ENCODE assay signal across 14 cellular contexts in genomic region chr9:91147079-91147708, GRCh38.
DNase-seq lines count a peak whose midpoint lies in the region; ATAC-seq and TF ChIP-seq lines count a peak whose summit lies in the region.
"Had no signal": no experiment of that assay in that cellular context is flagged by ENCODE, and none has a peak within 500 bp of the region (broad histone marks: within the 10 kb centered on the region; RNA-seq: fewer than 3 reads in every experiment).

No MANE protein-coding gene starts in this region.

- H3K4me3 ChIP-seq in WERI-Rb-1 (ENCODE audit: low read depth, low read length) (no peak overlapping the region), upper lobe of left lung (no peak overlapping the region)
- H3K4me3 ChIP-seq: testis had no signal

- TF ChIP-seq POLR2A in upper lobe of left lung (IDR thresholded peaks at IDR 0.05), result no peak

- ATAC-seq in stimulated activated naive CD8-positive, alpha-beta T cell treated with anti-CD3 and anti-CD28 coated beads, Interleukin-15, Interleukin-2, amounts not matched to agents 100 U/mL and 50 U/mL, for 24 hours, result no peak
- ATAC-seq in upper lobe of left lung (ENCODE audit: low FRiP score in 2 of 2), result no peak
- ATAC-seq: HCT116, left colon, SK-N-SH treated with all-trans-retinoic acid at 6 μM for 48 hours had no signal

- DNase-seq in stimulated activated naive CD8-positive, alpha-beta T cell treated with anti-CD3 and anti-CD28 coated beads, Interleukin-15, Interleukin-2, amounts not matched to agents 100 U/mL and 50 U/mL, for 24 hours, result no peak
- peak; percentile 18 for DNase-seq in WERI-Rb-1
- DNase-seq in upper lobe of left lung, result no peak
- DNase-seq in LoVo (ENCODE audit: low spot score), result no peak
- no peak for DNase-seq in GM20000 (ENCODE audit: low spot score)
- DNase-seq in Calu3, result no peak
- DNase-seq: left colon, NCI-H2029 treated with DMSO at 0.1 percent for 48 hours, NCI-H524 treated with DMSO at 0.1 percent for 48 hours, testis had no signal

- peaks cover 16% of the 10 kb centered on the region for H3K9me3 Mint-ChIP-seq in stimulated activated naive CD8-positive, alpha-beta T cell treated with anti-CD3 and anti-CD28 coated beads, Interleukin-15, Interleukin-2, amounts not matched to agents 100 ng/mL and 50 ng/mL, for 24 hours
- no peaks in the 10 kb centered on the region for H3K9me3 Mint-ChIP-seq in dendritic cell treated with granulocyte-macrophage colony-stimulating factor and Interleukin-4, amounts not matched to agents 40 ng/mL and 50 ng/mL, for 4 days
- peaks cover 7% of the 10 kb centered on the region for H3K9me3 Mint-ChIP-seq in Calu3 (ENCODE audit: low read depth, unreplicated experiment)

- H3K36me3 Mint-ChIP-seq in stimulated activated naive CD8-positive, alpha-beta T cell treated with anti-CD3 and anti-CD28 coated beads, Interleukin-15, Interleukin-2, amounts not matched to agents 100 ng/mL and 50 ng/mL, for 24 hours (ENCODE audit: low read depth), result peaks cover 28% of the 10 kb centered on the region
- peaks cover 13% of the 10 kb centered on the region for H3K36me3 Mint-ChIP-seq in dendritic cell treated with granulocyte-macrophage colony-stimulating factor and Interleukin-4, amounts not matched to agents 40 ng/mL and 50 ng/mL, for 4 days (ENCODE audit: low read depth)
- H3K36me3 Mint-ChIP-seq in Calu3 (ENCODE audit: insufficient read depth, unreplicated experiment), result no peaks in the 10 kb centered on the region

- no TSS peak for BruUV-seq in Calu3 (replicated peaks; lab: Mats Ljungman, UMichigan)

- CTCF ChIA-PET in Calu3 (lab: Charles Lee), result no interaction called here

- TF ChIP-seq EP300 in upper lobe of left lung (IDR thresholded peaks at IDR 0.05), result no peak

- H3K4me1 Mint-ChIP-seq in stimulated activated naive CD8-positive, alpha-beta T cell treated with anti-CD3 and anti-CD28 coated beads, Interleukin-15, Interleukin-2, amounts not matched to agents 100 ng/mL and 50 ng/mL, for 24 hours (ENCODE audit: low read depth), result peaks cover 69% of the 10 kb centered on the region
- peaks cover 80% of the 10 kb centered on the region for H3K4me1 Mint-ChIP-seq in dendritic cell treated with granulocyte-macrophage colony-stimulating factor and Interleukin-4, amounts not matched to agents 40 ng/mL and 50 ng/mL, for 4 days (ENCODE audit: low read depth)
- no peaks in the 10 kb centered on the region for H3K4me1 Mint-ChIP-seq in Calu3 (ENCODE audit: low read depth, unreplicated experiment)

- H3K27ac ChIP-seq in WERI-Rb-1 (no peak overlapping the region), upper lobe of left lung (peak overlapping the region in 3 of 4 donors; percentile 4 to 67 (median 62))
- H3K27ac ChIP-seq: testis had no signal

- peaks cover 3 to 20% (median 12%) of the 10 kb centered on the region in 4 donors for H3K4me1 ChIP-seq in upper lobe of left lung

- H3K27me3 Mint-ChIP-seq in stimulated activated naive CD8-positive, alpha-beta T cell treated with anti-CD3 and anti-CD28 coated beads, Interleukin-15, Interleukin-2, amounts not matched to agents 100 ng/mL and 50 ng/mL, for 24 hours, result no peaks in the 10 kb centered on the region
- H3K27me3 Mint-ChIP-seq in dendritic cell treated with granulocyte-macrophage colony-stimulating factor and Interleukin-4, amounts not matched to agents 40 ng/mL and 50 ng/mL, for 4 days, result no peaks in the 10 kb centered on the region
- H3K27me3 Mint-ChIP-seq in Calu3 (ENCODE audit: unreplicated experiment), result no peaks in the 10 kb centered on the region

- intact Hi-C loops in dendritic cell treated with granulocyte-macrophage colony-stimulating factor and Interleukin-4, amounts not matched to agents 40 ng/mL and 50 ng/mL, for 4 days (cut with micrococcal nuclease), result loop anchor here (2.0 to 10.0 kb wide), 3 partner anchors 16 to 280 kb away; no protein-coding TSS in a partner anchor
- intact Hi-C loops in Calu3 (cut with micrococcal nuclease; ENCODE audit: unreplicated experiment), result no loop called here

- WGBS in upper lobe of left lung, 2 donors, result 84 to 86% methylated on average over 5 of the region's 5 CpGs

- H3K27me3 ChIP-seq in WERI-Rb-1 (ENCODE audit: insufficient read depth, low read depth, severe bottlenecking) (no peaks in the 10 kb centered on the region), upper lobe of left lung (no peaks in the 10 kb centered on the region)
- H3K27me3 ChIP-seq: testis had no signal

- TF ChIP-seq CTCF in WERI-Rb-1 (IDR thresholded peaks at IDR 0.05; ENCODE audit: low read depth, low read length) (no peak), upper lobe of left lung (IDR thresholded peaks at IDR 0.05) (no peak), GM20000 (IDR thresholded peaks at IDR 0.05; ENCODE audit: extremely low read depth, missing control alignments) (no peak), Calu3 (IDR thresholded peaks at IDR 0.05; ENCODE audit: unreplicated experiment) (no peak)

- H3K9me3 ChIP-seq in WERI-Rb-1 (ENCODE audit: severe bottlenecking) (no peaks in the 10 kb centered on the region), upper lobe of left lung (no peaks in the 10 kb centered on the region)
- H3K9me3 ChIP-seq: testis had no signal

- H3K4me3 Mint-ChIP-seq in stimulated activated naive CD8-positive, alpha-beta T cell treated with anti-CD3 and anti-CD28 coated beads, Interleukin-15, Interleukin-2, amounts not matched to agents 100 ng/mL and 50 ng/mL, for 24 hours, result peak overlapping the region; percentile 40
- H3K4me3 Mint-ChIP-seq in dendritic cell treated with granulocyte-macrophage colony-stimulating factor and Interleukin-4, amounts not matched to agents 40 ng/mL and 50 ng/mL, for 4 days, result peak overlapping the region; percentile 56
- no peak overlapping the region for H3K4me3 Mint-ChIP-seq in Calu3 (ENCODE audit: low read depth, unreplicated experiment)

- no peaks in the 10 kb centered on the region for H3K36me3 ChIP-seq in WERI-Rb-1
- no peaks in the 10 kb centered on the region for H3K36me3 ChIP-seq in upper lobe of left lung

- H3K27ac Mint-ChIP-seq in stimulated activated naive CD8-positive, alpha-beta T cell treated with anti-CD3 and anti-CD28 coated beads, Interleukin-15, Interleukin-2, amounts not matched to agents 100 ng/mL and 50 ng/mL, for 24 hours, result peak overlapping the region; percentile 98
- H3K27ac Mint-ChIP-seq in dendritic cell treated with granulocyte-macrophage colony-stimulating factor and Interleukin-4, amounts not matched to agents 40 ng/mL and 50 ng/mL, for 4 days, result peak overlapping the region; percentile 93
- no peak overlapping the region for H3K27ac Mint-ChIP-seq in Calu3 (ENCODE audit: unreplicated experiment)
